ENCODE assay signal across 23 cellular contexts in genomic region chr6:27546522-27546921, GRCh38.
"Had no signal": no experiment of that assay in that cellular context is flagged by ENCODE, and none has a peak within 500 bp of the region (broad histone marks: within the 10 kb centered on the region; RNA-seq: fewer than 3 reads in every experiment).

No MANE protein-coding gene starts in this region.

- H3K4me1 ChIP-seq: adrenal gland, breast epithelium had no signal

- H3K27ac ChIP-seq: adrenal gland, breast epithelium had no signal

- DNase-seq: activated CD4-positive, alpha-beta memory T cell treated with anti-CD3 and anti-CD28 coated beads for 36 hours; activated CD4-positive, alpha-beta T cell treated with anti-CD3 and anti-CD28 coated beads, Interleukin-2, amount 10 ng/mL, durations not matched to agents 7 days and 5 days; activated CD4-positive, CD25-positive, alpha-beta regulatory T cell; activated CD8-positive, alpha-beta memory T cell treated with anti-CD3 and anti-CD28 coated beads for 24 hours; activated gamma-delta T cell treated with Interleukin-2 at 50 U/mL for 16 hours; activated naive CD4-positive, alpha-beta T cell treated with anti-CD3 and anti-CD28 coated beads, Interleukin-2, amount 50 U/mL, for 16 hours; activated naive CD8-positive, alpha-beta T cell treated with anti-CD3 and anti-CD28 coated beads, Interleukin-2, amount 10 ng/mL, durations not matched to agents 7 days and 5 days; activated T-cell treated with anti-CD3 and anti-CD28 coated beads, Interleukin-2, amount 50 U/mL, for 4 hours; adrenal gland; aorta; caudate nucleus; NCI-H1092; NCI-H1417; NCI-H1930; NCI-H2171; NCI-H2227 treated with DMSO at 0.1 percent for 48 hours; NCI-H524 treated with DMSO at 0.1 percent for 48 hours; SIG-M5; T-helper 2 cell; T1000 had no signal

- H3K9me3 ChIP-seq: adrenal gland had no signal

- H3K4me3 Mint-ChIP-seq: activated CD4-positive, alpha-beta T cell treated with anti-CD3 and anti-CD28 coated beads, Interleukin-2, amount 10 ng/mL, durations not matched to agents 7 days and 5 days; activated T-cell treated with anti-CD3 and anti-CD28 coated beads, Interleukin-2, amount 50 U/mL, for 4 hours had no signal

- H3K36me3 Mint-ChIP-seq: activated naive CD8-positive, alpha-beta T cell treated with anti-CD3 and anti-CD28 coated beads, Interleukin-2, amount 10 ng/mL, durations not matched to agents 7 days and 5 days had no signal

- FAIRE-seq: TTC549 had no signal

- ATAC-seq: activated T-cell treated with anti-CD3 and anti-CD28 coated beads, Interleukin-2, amount 50 U/mL, for 4 hours had no signal

- H3K27ac Mint-ChIP-seq: activated CD4-positive, alpha-beta memory T cell treated with anti-CD3 and anti-CD28 coated beads for 36 hours; activated CD4-positive, alpha-beta T cell treated with anti-CD3 and anti-CD28 coated beads, Interleukin-2, amount 10 ng/mL, durations not matched to agents 7 days and 5 days; activated naive CD8-positive, alpha-beta T cell treated with anti-CD3 and anti-CD28 coated beads, Interleukin-2, amount 10 ng/mL, durations not matched to agents 7 days and 5 days; activated T-helper 2 cell treated with anti-CD3 and anti-CD28 coated beads, Interferon-gamma antibody, Interleukin-2, Interleukin-4, amounts not matched to agents 10 μg/mL and 5 μg/mL and 100 μg/mL, durations not matched to agents 14 hours and 24 hours and 36 hours had no signal

- H3K4me3 ChIP-seq: adrenal gland, breast epithelium had no signal
